In the genomic region with DNA sequence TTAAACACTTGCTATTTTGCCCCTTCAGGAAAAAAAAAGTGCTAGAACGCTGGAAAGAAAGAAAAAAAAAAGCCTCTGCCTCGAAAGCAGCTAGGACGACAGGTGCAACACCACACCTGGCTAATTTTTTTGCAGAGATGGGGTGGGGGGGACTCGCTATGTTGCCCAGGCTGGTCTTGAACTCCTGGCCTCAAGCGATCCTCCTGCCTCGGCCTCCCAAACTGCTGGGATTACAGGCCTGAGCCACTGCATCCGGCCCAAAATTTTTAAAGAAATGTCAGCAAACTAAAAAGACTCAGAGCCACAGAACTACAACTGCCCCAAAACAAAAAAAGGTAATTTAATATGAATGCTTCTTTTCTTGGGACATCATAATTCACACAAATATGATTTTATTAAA, we compare ENCODE assay signal across 8 cellular contexts. TPM values are rescaled to one million over a fixed set of nuclear protein-coding genes. Genes with fewer than 3 reads are reported as not detected.
DNase-seq lines count a peak whose midpoint lies in the region; ATAC-seq and TF ChIP-seq lines count a peak whose summit lies in the region.

No MANE protein-coding gene starts in this region.

- CTCF ChIA-PET in CD8-positive, alpha-beta T cell (lab: Charles Lee) = interaction anchor here (0.6 kb wide), 1 partner anchor 59 kb away, joined by 3 read pairs; no protein-coding TSS in a partner anchor

- TF ChIP-seq POLR2A in prostate gland (IDR thresholded peaks at IDR 0.05) = no peak

- H3K27ac ChIP-seq in CD8-positive, alpha-beta T cell (ENCODE audit: low read depth, low read length) = no peak overlapping the region
- no peak overlapping the region for H3K27ac ChIP-seq in coronary artery
- peak overlapping the region in 1 of 2 donors; percentile 86 for H3K27ac ChIP-seq in prostate gland

- H3K9me3 ChIP-seq in CD8-positive, alpha-beta T cell (ENCODE audit: low read length) = no peaks in the 10 kb centered on the region
- H3K9me3 ChIP-seq in prostate gland = no peaks in the 10 kb centered on the region

- intact Hi-C loops in CD8-positive, alpha-beta T cell (cut with DNase I, micrococcal nuclease) = loop anchor here (5.0 to 10.0 kb wide), 3 partner anchors 95 to 252 kb away; a partner anchor contains a TSS
- intact Hi-C loops in prostate gland (cut with DNase I) = loop anchor here (5.0 kb wide), 1 partner anchor 95 kb away; a partner anchor contains a TSS
- intact Hi-C loops in posterior cingulate gyrus (cut with DNase I) = no loop called here

- WGBS in prostate gland = 76% methylated on average over 7 of the region's 7 CpGs

- H3K9me3 Mint-ChIP-seq in CD8-positive, alpha-beta T cell = no peaks in the 10 kb centered on the region
- H3K9me3 Mint-ChIP-seq in nephron progenitor cell = no peaks in the 10 kb centered on the region

- peaks cover 5% of the 10 kb centered on the region for H3K27me3 Mint-ChIP-seq in CD8-positive, alpha-beta T cell (ENCODE audit: low read depth)
- H3K27me3 Mint-ChIP-seq in nephron progenitor cell (ENCODE audit: low read depth, poor library complexity) = no peaks in the 10 kb centered on the region

- no peak for DNase-seq in CD8-positive, alpha-beta T cell
- peak; percentile 2 for DNase-seq in NCI-H2171 (lab: John Stamatoyannopoulos, UW)
- no peak for DNase-seq in coronary artery (ENCODE audit: low spot score)
- no peak for DNase-seq in nephron progenitor cell
- no peak for DNase-seq in DMS114 treated with DMSO at 0.1 percent for 48 hours (lab: John Stamatoyannopoulos, UW; ENCODE audit: unreplicated experiment)
- no peak for DNase-seq in prostate gland (ENCODE audit: low spot score)
- DNase-seq in DMS79 treated with DMSO at 0.1 percent for 48 hours (lab: John Stamatoyannopoulos, UW) = no peak
- no peak for DNase-seq in posterior cingulate gyrus

- TF ChIP-seq CTCF in CD8-positive, alpha-beta T cell (IDR thresholded peaks at IDR 0.05) = no peak
- TF ChIP-seq CTCF in coronary artery (IDR thresholded peaks at IDR 0.05) (no peak), nephron progenitor cell (IDR thresholded peaks at IDR 0.05) (no peak), prostate gland (IDR thresholded peaks at IDR 0.05) (no peak)

- no peaks in the 10 kb centered on the region for H3K36me3 ChIP-seq in CD8-positive, alpha-beta T cell (ENCODE audit: insufficient read depth, low read length)
- no peaks in the 10 kb centered on the region for H3K36me3 ChIP-seq in prostate gland

- H3K27ac Mint-ChIP-seq in CD8-positive, alpha-beta T cell = peak overlapping the region; percentile 55
- H3K27ac Mint-ChIP-seq in nephron progenitor cell = no peak overlapping the region

- H3K36me3 Mint-ChIP-seq in CD8-positive, alpha-beta T cell = peaks cover 6% of the 10 kb centered on the region
- peaks cover 11% of the 10 kb centered on the region for H3K36me3 Mint-ChIP-seq in nephron progenitor cell (ENCODE audit: low read depth)

- peaks cover 28% of the 10 kb centered on the region for H3K4me1 Mint-ChIP-seq in CD8-positive, alpha-beta T cell (ENCODE audit: low read depth)
- peaks cover 54% of the 10 kb centered on the region for H3K4me1 Mint-ChIP-seq in nephron progenitor cell

- H3K4me3 ChIP-seq in CD8-positive, alpha-beta T cell (ENCODE audit: low read depth, low read length) = no peak overlapping the region
- H3K4me3 ChIP-seq in coronary artery = peak overlapping the region; percentile 87
- H3K4me3 ChIP-seq in prostate gland = peak overlapping the region in 1 of 2 donors; percentile 89

- H3K27me3 ChIP-seq in CD8-positive, alpha-beta T cell (ENCODE audit: insufficient read depth, low read length) = no peaks in the 10 kb centered on the region
- H3K27me3 ChIP-seq in prostate gland (replicated peaks; ENCODE audit: insufficient read depth) = no peaks in the 10 kb centered on the region

- ATAC-seq in CD8-positive, alpha-beta T cell = no peak

- POLR2A ChIA-PET in CD8-positive, alpha-beta T cell (lab: Charles Lee) = no interaction called here

- H3K4me1 ChIP-seq in CD8-positive, alpha-beta T cell (ENCODE audit: insufficient read depth, low read length) = no peaks in the 10 kb centered on the region
- peaks cover 6% of the 10 kb centered on the region for H3K4me1 ChIP-seq in prostate gland (replicated peaks)

- peak overlapping the region; percentile 98 for H3K4me3 Mint-ChIP-seq in CD8-positive, alpha-beta T cell
- H3K4me3 Mint-ChIP-seq in nephron progenitor cell = peak overlapping the region; percentile 96

RNA-seq across cellular contexts. Expression of a gene that starts 1.4 kb away (rescaled TPM):
- 1 to 10 TPM; 3.9 to 7.4 TPM for total RNA-seq in CD8-positive, alpha-beta T cell
- 10 to 100 TPM; 43.4 to 56.4 TPM for total RNA-seq in prostate gland

Comparison
In these comparisons a context has a peak if more than half of its experiments do, and no peak if none do; other contexts are left out.
1. RNA of a gene that starts 1.4 kb away (total RNA-seq): 43.4 to 56.4 TPM in prostate gland; 3.9 to 7.4 TPM in CD8-positive, alpha-beta T cell; every median in the first group is over 4 times any median in the second.